ENCODE assay signal across 1 cellular context in the genomic region with DNA sequence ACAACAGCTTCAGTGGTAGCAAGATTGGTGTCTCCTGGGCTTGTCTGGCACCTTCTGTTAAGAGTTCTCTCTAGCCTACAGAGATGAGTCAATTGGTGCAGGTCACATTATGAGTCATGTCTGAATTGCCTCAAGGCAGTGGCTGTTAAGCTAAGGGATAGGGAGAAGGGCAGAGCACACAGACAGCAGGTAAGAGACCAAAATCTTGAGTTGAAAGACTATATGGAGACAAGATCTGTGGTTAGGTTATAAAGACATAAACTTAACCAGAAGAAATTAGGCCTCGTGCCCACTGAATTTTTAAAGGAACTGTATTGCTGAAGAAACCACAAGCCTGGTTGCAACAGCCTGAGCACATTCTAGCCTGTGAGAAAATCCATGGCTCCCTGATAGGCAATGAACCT.
TF ChIP-seq lines count a peak whose summit lies in the region.

No MANE protein-coding gene starts in this region.

TF ChIP-seq in HCT116, 20 proteins besides CTCF, POLR2A, EP300 and RAD21 (continued from another document):
- TF ChIP-seq REST (IDR thresholded peaks at IDR 0.05; ENCODE audit: low read depth) (no peak), CBX3 (IDR thresholded peaks at IDR 0.05; ENCODE audit: low read depth) (0 out of 2 replicates have a peak, but pooled peaks have one; percentile 28), ZBTB33 (IDR thresholded peaks at IDR 0.05; ENCODE audit: extremely low read depth, insufficient replicate concordance, low read length) (no peak)
